Comparison of ENCODE assay signal across 17 cellular contexts in genomic region chr6:150730801-150731445, GRCh38.
"Had no signal": no experiment of that assay in that cellular context is flagged by ENCODE, and none has a peak within 500 bp of the region (broad histone marks: within the 10 kb centered on the region; RNA-seq: fewer than 3 reads in every experiment).

No MANE protein-coding gene starts in this region.

- H3K36me3 ChIP-seq: prostate gland, right atrium auricular region, upper lobe of right lung had no signal

- H3K27me3 ChIP-seq: foreskin keratinocyte, right atrium auricular region, upper lobe of right lung had no signal

- DNase-seq: activated CD4-positive, alpha-beta memory T cell treated with anti-CD3 and anti-CD28 coated beads, Interleukin-2, amount 10 ng/mL, durations not matched to agents 7 days and 5 days; activated CD4-positive, alpha-beta T cell treated with anti-CD3 and anti-CD28 coated beads, Interleukin-2, amount 10 ng/mL, durations not matched to agents 24 days and 14 days; activated effector memory CD4-positive, alpha-beta T cell treated with anti-CD3 and anti-CD28 coated beads, Interleukin-2, amount 50 U/mL, for 16 hours; activated naive CD4-positive, alpha-beta T cell treated with anti-CD3 and anti-CD28 coated beads, Interleukin-2, amount 10 ng/mL, durations not matched to agents 7 days and 5 days; activated naive CD8-positive, alpha-beta T cell treated with anti-CD3 and anti-CD28 coated beads, Interleukin-2, amount 50 U/mL, for 24 hours; activated T-cell treated with anti-CD3 and anti-CD28 coated beads for 4 hours; cerebellar nuclear complex; foreskin keratinocyte; kidney; stimulated activated CD4-positive, alpha-beta T cell treated with anti-CD3 and anti-CD28 coated beads, Interleukin-4, amount 100 ng/mL, for 4 hours; stimulated activated naive CD8-positive, alpha-beta T cell treated with anti-CD3 and anti-CD28 coated beads, Interleukin-15, Interleukin-2, amounts not matched to agents 100 U/mL and 50 U/mL, for 24 hours; upper lobe of right lung had no signal

- H3K9me3 ChIP-seq: prostate gland, right atrium auricular region, upper lobe of right lung had no signal

- H3K4me1 ChIP-seq: foreskin keratinocyte, prostate gland, right atrium auricular region, upper lobe of right lung had no signal

- ATAC-seq: activated CD4-positive, CD25-positive, alpha-beta regulatory T cell treated with anti-CD3 and anti-CD28 coated beads, Interleukin-2, amount 50 U/mL, for 24 hours; activated naive CD8-positive, alpha-beta T cell treated with anti-CD3 and anti-CD28 coated beads, Interleukin-2, amount 50 U/mL, for 24 hours; foreskin keratinocyte; left lobe of liver; natural killer cell treated with Interleukin-12 subunit alpha and Interleukin-12 subunit beta and Interleukin-15 and Interleukin-18, amount 100 ng/mL, for 72 hours; stimulated activated naive CD8-positive, alpha-beta T cell treated with anti-CD3 and anti-CD28 coated beads, Interleukin-15, Interleukin-2, amounts not matched to agents 100 U/mL and 50 U/mL, for 24 hours; upper lobe of right lung had no signal

- H3K4me3 ChIP-seq: prostate gland, right atrium auricular region, upper lobe of right lung had no signal
